ENCODE assay signal across 17 cellular contexts in genomic region chr3:197393711-197394110, GRCh38.
DNase-seq lines count a peak whose midpoint lies in the region; ATAC-seq and TF ChIP-seq lines count a peak whose summit lies in the region.
"Had no signal": no experiment of that assay in that cellular context is flagged by ENCODE, and none has a peak within 500 bp of the region (broad histone marks: within the 10 kb centered on the region; RNA-seq: fewer than 3 reads in every experiment).

No MANE protein-coding gene starts in this region.

- no peaks in the 10 kb centered on the region for H3K36me3 Mint-ChIP-seq in activated CD8-positive, alpha-beta T cell treated with anti-CD3 and anti-CD28 coated beads, Interleukin-2, amount 10 ng/mL, durations not matched to agents 7 days and 5 days (ENCODE audit: low read depth)
- H3K36me3 Mint-ChIP-seq in activated CD8-positive, alpha-beta T cell treated with anti-CD3 and anti-CD28 coated beads for 36 hours (ENCODE audit: low read depth), result no peaks in the 10 kb centered on the region
- no peaks in the 10 kb centered on the region for H3K36me3 Mint-ChIP-seq in T-helper 17 cell (ENCODE audit: low read depth)
- H3K36me3 Mint-ChIP-seq: CD14-positive monocyte had no signal

- H3K4me3 ChIP-seq in suprapubic skin (no peak overlapping the region), OCI-LY7 (ENCODE audit: low read depth, low read length, poor library complexity, severe bottlenecking) (no peak overlapping the region), H7 (ENCODE audit: insufficient read depth, low read depth, low read length) (no peak overlapping the region)
- H3K4me3 ChIP-seq: A549, GM23248, pancreas, thoracic aorta had no signal

- peak overlapping the region; percentile 39 for H3K27ac Mint-ChIP-seq in activated CD8-positive, alpha-beta T cell treated with anti-CD3 and anti-CD28 coated beads, Interleukin-2, amount 10 ng/mL, durations not matched to agents 7 days and 5 days
- H3K27ac Mint-ChIP-seq in activated CD8-positive, alpha-beta T cell treated with anti-CD3 and anti-CD28 coated beads for 36 hours, result no peak overlapping the region
- peak overlapping the region; percentile 67 for H3K27ac Mint-ChIP-seq in T-helper 17 cell

- H3K79me2 ChIP-seq in OCI-LY7 (ENCODE audit: insufficient read depth, low read depth, low read length), result no peaks in the 10 kb centered on the region

- intact Hi-C loops in activated CD8-positive, alpha-beta T cell treated with anti-CD3 and anti-CD28 coated beads for 36 hours (cut with micrococcal nuclease), result no loop called here
- intact Hi-C loops in OCI-LY7 (cut with micrococcal nuclease; ENCODE audit: unreplicated experiment), result no loop called here

- H3K27me3 Mint-ChIP-seq in activated CD8-positive, alpha-beta T cell treated with anti-CD3 and anti-CD28 coated beads, Interleukin-2, amount 10 ng/mL, durations not matched to agents 7 days and 5 days (ENCODE audit: low read depth), result peaks cover 2% of the 10 kb centered on the region
- H3K27me3 Mint-ChIP-seq in activated CD8-positive, alpha-beta T cell treated with anti-CD3 and anti-CD28 coated beads for 36 hours, result peaks cover 8% of the 10 kb centered on the region
- H3K27me3 Mint-ChIP-seq in T-helper 17 cell, result peaks cover 45% of the 10 kb centered on the region

- H3K4me2 ChIP-seq in OCI-LY7 (ENCODE audit: low read length), result no peak overlapping the region
- H3K4me2 ChIP-seq: A549 had no signal

- H3K27me3 ChIP-seq in suprapubic skin (peaks cover 7% of the 10 kb centered on the region), H7 (ENCODE audit: control insufficient read depth, insufficient read depth, low read length) (no peaks in the 10 kb centered on the region)
- H3K27me3 ChIP-seq: pancreas had no signal

- no peaks in the 10 kb centered on the region for H3K9me3 Mint-ChIP-seq in activated CD8-positive, alpha-beta T cell treated with anti-CD3 and anti-CD28 coated beads, Interleukin-2, amount 10 ng/mL, durations not matched to agents 7 days and 5 days (ENCODE audit: insufficient read depth)
- H3K9me3 Mint-ChIP-seq in activated CD8-positive, alpha-beta T cell treated with anti-CD3 and anti-CD28 coated beads for 36 hours, result peaks cover 1% of the 10 kb centered on the region

- BruUV-seq in OCI-LY7 (replicated peaks; lab: Mats Ljungman, UMichigan), result no TSS peak

- POLR2A ChIA-PET in activated CD8-positive, alpha-beta T cell treated with anti-CD3 and anti-CD28 coated beads, Interleukin-2, amount 10 ng/mL, durations not matched to agents 7 days and 5 days (lab: Charles Lee), result no interaction called here
- POLR2A ChIA-PET in activated CD8-positive, alpha-beta T cell treated with anti-CD3 and anti-CD28 coated beads for 36 hours (lab: Charles Lee), result no interaction called here
- POLR2A ChIA-PET in OCI-LY7 (lab: Charles Lee), result no interaction called here

- no peak for ATAC-seq in activated CD8-positive, alpha-beta T cell treated with anti-CD3 and anti-CD28 coated beads, Interleukin-2, amount 10 ng/mL, durations not matched to agents 7 days and 5 days
- no peak for ATAC-seq in activated CD8-positive, alpha-beta T cell treated with anti-CD3 and anti-CD28 coated beads for 36 hours
- ATAC-seq in T-helper 17 cell (no peak), left lobe of liver (no peak)
- ATAC-seq: A549 had no signal

- H3K9me3 ChIP-seq in T-helper 17 cell (ENCODE audit: control insufficient read depth, low read length, poor library complexity, severe bottlenecking), result no peaks in the 10 kb centered on the region
- H3K9me3 ChIP-seq in suprapubic skin, result no peaks in the 10 kb centered on the region
- H3K9me3 ChIP-seq in OCI-LY7 (ENCODE audit: low read length), result no peaks in the 10 kb centered on the region
- H3K9me3 ChIP-seq: A549, pancreas, thoracic aorta had no signal

- H3K27ac ChIP-seq in suprapubic skin, result peak overlapping the region; percentile 89
- H3K27ac ChIP-seq in OCI-LY7 (ENCODE audit: low read depth, low read length, poor library complexity, severe bottlenecking), result no peak overlapping the region
- H3K27ac ChIP-seq: A549, pancreas had no signal

- no peak overlapping the region for H3K4me3 Mint-ChIP-seq in activated CD8-positive, alpha-beta T cell treated with anti-CD3 and anti-CD28 coated beads, Interleukin-2, amount 10 ng/mL, durations not matched to agents 7 days and 5 days
- H3K4me3 Mint-ChIP-seq in activated CD8-positive, alpha-beta T cell treated with anti-CD3 and anti-CD28 coated beads for 36 hours, result no peak overlapping the region
- H3K4me3 Mint-ChIP-seq in T-helper 17 cell, result no peak overlapping the region
- H3K4me3 Mint-ChIP-seq: CD14-positive monocyte had no signal

- no peak for TF ChIP-seq EP300 in suprapubic skin (IDR thresholded peaks at IDR 0.05)

- H4K20me1 ChIP-seq in OCI-LY7 (ENCODE audit: insufficient read depth, low read length), result no peaks in the 10 kb centered on the region

- DNase-seq in activated CD8-positive, alpha-beta T cell treated with anti-CD3 and anti-CD28 coated beads, Interleukin-2, amount 10 ng/mL, durations not matched to agents 7 days and 5 days, result peak; percentile 29
- no peak for DNase-seq in activated CD8-positive, alpha-beta T cell treated with anti-CD3 and anti-CD28 coated beads for 36 hours
- no peak for DNase-seq in T-helper 17 cell
- DNase-seq in left lobe of liver (ENCODE audit: low spot score), result peak; percentile 29
- DNase-seq in suprapubic skin (ENCODE audit: low spot score in 2 of 2), result no peak
- DNase-seq in OCI-LY7 (ENCODE audit: low spot score), result no peak
- no peak for DNase-seq in H7
- no peak for DNase-seq in foreskin melanocyte
- DNase-seq: GM23248; left ventricle myocardium superior; NCI-H1694; NCI-H2227 treated with DMSO at 0.1 percent for 48 hours; pancreas; stimulated activated CD4-positive, alpha-beta T cell treated with anti-CD3 and anti-CD28 coated beads, Interleukin-4, amount 100 ng/mL, for 4 hours had no signal

- H3K9me2 ChIP-seq in OCI-LY7 (ENCODE audit: insufficient read depth, low read length), result no peaks in the 10 kb centered on the region

- 85% methylated on average over 4 of the region's 4 CpGs for WGBS in suprapubic skin

- TF ChIP-seq CTCF in activated CD8-positive, alpha-beta T cell treated with anti-CD3 and anti-CD28 coated beads for 36 hours (IDR thresholded peaks at IDR 0.05), result no peak
- TF ChIP-seq CTCF in suprapubic skin (IDR thresholded peaks at IDR 0.05) (no peak), OCI-LY7 (conservative IDR thresholded peaks at IDR 0.05; ENCODE audit: low read length) (no peak)

- H2AFZ ChIP-seq in OCI-LY7 (ENCODE audit: low read length), result no peak overlapping the region
- H2AFZ ChIP-seq: GM23248 had no signal

- no peaks in the 10 kb centered on the region for H3K36me3 ChIP-seq in suprapubic skin
- H3K36me3 ChIP-seq in OCI-LY7 (ENCODE audit: insufficient read depth, low read length), result no peaks in the 10 kb centered on the region
- H3K36me3 ChIP-seq in H7 (replicated peaks; ENCODE audit: control insufficient read depth, insufficient read depth, low read length), result no peaks in the 10 kb centered on the region; the same call in 1 of the 2 replicates
- H3K36me3 ChIP-seq: pancreas, thoracic aorta had no signal

- H3K4me1 ChIP-seq in suprapubic skin (peaks cover 15% of the 10 kb centered on the region), OCI-LY7 (ENCODE audit: insufficient read depth, low read length, poor library complexity, severe bottlenecking) (no peaks in the 10 kb centered on the region)
- H3K4me1 ChIP-seq: A549, pancreas had no signal

- CTCF ChIA-PET in activated CD8-positive, alpha-beta T cell treated with anti-CD3 and anti-CD28 coated beads, Interleukin-2, amount 10 ng/mL, durations not matched to agents 7 days and 5 days (lab: Charles Lee), result no interaction called here
- CTCF ChIA-PET in activated CD8-positive, alpha-beta T cell treated with anti-CD3 and anti-CD28 coated beads for 36 hours (lab: Charles Lee), result interaction anchor here (0.7 to 1.4 kb wide), 2 partner anchors 30 to 137 kb away, joined by 3 to 6 read pairs; no protein-coding TSS in a partner anchor
- CTCF ChIA-PET in OCI-LY7 (lab: Charles Lee; ENCODE audit: unreplicated experiment), result no interaction called here

- no peak for TF ChIP-seq POLR2A in suprapubic skin (IDR thresholded peaks at IDR 0.05)

- H3K4me1 Mint-ChIP-seq in activated CD8-positive, alpha-beta T cell treated with anti-CD3 and anti-CD28 coated beads, Interleukin-2, amount 10 ng/mL, durations not matched to agents 7 days and 5 days (ENCODE audit: low read depth), result peaks cover 22% of the 10 kb centered on the region
- H3K4me1 Mint-ChIP-seq in activated CD8-positive, alpha-beta T cell treated with anti-CD3 and anti-CD28 coated beads for 36 hours (ENCODE audit: low read depth), result peaks cover 25% of the 10 kb centered on the region
- peaks cover 2% of the 10 kb centered on the region for H3K4me1 Mint-ChIP-seq in T-helper 17 cell
- H3K4me1 Mint-ChIP-seq: CD14-positive monocyte had no signal

Comparison
In these comparisons a context has a peak if more than half of its experiments do, and no peak if none do; other contexts are left out.
1. DNase-seq: peak in activated CD8-positive, alpha-beta T cell treated with anti-CD3 and anti-CD28 coated beads, Interleukin-2, amount 10 ng/mL, durations not matched to agents 7 days and 5 days (single experiment) and left lobe of liver (single experiment); none in activated CD8-positive, alpha-beta T cell treated with anti-CD3 and anti-CD28 coated beads for 36 hours (single experiment), T-helper 17 cell (0 of 3), suprapubic skin (0 of 2), OCI-LY7 (single experiment), H7 (single experiment) and foreskin melanocyte (single experiment).